1 cellular context compared by ENCODE assay signal in the genomic region with DNA sequence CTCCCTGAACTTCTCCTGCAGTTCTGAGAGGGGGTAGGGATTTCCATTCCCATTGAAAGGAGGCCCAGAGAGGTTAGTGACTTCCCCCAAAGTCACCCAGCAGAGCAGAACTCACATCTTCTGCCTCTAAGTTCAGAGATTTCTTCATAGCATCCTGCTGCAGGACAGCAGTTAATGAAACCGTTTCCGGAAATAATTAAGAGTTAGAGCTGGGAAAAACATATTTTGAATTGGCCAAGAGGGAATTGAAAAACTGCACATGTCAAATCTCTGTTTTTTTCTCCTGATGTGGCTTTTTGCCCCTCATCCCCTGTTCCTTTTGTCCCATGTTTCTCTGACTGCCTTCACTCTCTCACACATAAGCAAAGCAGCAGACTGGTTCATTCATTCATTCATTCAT.
TF ChIP-seq lines count a peak whose summit lies in the region.

No MANE protein-coding gene starts in this region.

TF ChIP-seq in K562, 482 proteins besides CTCF, POLR2A, EP300 and RAD21:
- TF ChIP-seq, protein P1, sequence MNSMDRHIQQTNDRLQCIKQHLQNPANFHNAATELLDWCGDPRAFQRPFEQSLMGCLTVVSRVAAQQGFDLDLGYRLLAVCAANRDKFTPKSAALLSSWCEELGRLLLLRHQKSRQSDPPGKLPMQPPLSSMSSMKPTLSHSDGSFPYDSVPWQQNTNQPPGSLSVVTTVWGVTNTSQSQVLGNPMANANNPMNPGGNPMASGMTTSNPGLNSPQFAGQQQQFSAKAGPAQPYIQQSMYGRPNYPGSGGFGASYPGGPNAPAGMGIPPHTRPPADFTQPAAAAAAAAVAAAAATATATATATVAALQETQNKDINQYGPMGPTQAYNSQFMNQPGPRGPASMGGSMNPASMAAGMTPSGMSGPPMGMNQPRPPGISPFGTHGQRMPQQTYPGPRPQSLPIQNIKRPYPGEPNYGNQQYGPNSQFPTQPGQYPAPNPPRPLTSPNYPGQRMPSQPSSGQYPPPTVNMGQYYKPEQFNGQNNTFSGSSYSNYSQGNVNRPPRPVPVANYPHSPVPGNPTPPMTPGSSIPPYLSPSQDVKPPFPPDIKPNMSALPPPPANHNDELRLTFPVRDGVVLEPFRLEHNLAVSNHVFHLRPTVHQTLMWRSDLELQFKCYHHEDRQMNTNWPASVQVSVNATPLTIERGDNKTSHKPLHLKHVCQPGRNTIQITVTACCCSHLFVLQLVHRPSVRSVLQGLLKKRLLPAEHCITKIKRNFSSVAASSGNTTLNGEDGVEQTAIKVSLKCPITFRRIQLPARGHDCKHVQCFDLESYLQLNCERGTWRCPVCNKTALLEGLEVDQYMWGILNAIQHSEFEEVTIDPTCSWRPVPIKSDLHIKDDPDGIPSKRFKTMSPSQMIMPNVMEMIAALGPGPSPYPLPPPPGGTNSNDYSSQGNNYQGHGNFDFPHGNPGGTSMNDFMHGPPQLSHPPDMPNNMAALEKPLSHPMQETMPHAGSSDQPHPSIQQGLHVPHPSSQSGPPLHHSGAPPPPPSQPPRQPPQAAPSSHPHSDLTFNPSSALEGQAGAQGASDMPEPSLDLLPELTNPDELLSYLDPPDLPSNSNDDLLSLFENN (IDR thresholded peaks at IDR 0.05; ENCODE audit: low read depth in 2 of 2, low read length in 2 of 2) = no peak
- TF ChIP-seq, protein P2, sequence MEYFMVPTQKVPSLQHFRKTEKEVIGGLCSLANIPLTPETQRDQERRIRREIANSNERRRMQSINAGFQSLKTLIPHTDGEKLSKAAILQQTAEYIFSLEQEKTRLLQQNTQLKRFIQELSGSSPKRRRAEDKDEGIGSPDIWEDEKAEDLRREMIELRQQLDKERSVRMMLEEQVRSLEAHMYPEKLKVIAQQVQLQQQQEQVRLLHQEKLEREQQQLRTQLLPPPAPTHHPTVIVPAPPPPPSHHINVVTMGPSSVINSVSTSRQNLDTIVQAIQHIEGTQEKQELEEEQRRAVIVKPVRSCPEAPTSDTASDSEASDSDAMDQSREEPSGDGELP (CRISPR knock-in tag; IDR thresholded peaks at IDR 0.05; ENCODE audit: borderline replicate concordance) = no peak
- TF ChIP-seq MEIS2 (IDR thresholded peaks at IDR 0.05; ENCODE audit: partially characterized antibody) = no peak
- no peak for TF ChIP-seq ZNF384 (IDR thresholded peaks at IDR 0.05; ENCODE audit: low read depth, low read length)
- TF ChIP-seq SMARCE1 (IDR thresholded peaks at IDR 0.05) = no peak
- TF ChIP-seq, protein P3, sequence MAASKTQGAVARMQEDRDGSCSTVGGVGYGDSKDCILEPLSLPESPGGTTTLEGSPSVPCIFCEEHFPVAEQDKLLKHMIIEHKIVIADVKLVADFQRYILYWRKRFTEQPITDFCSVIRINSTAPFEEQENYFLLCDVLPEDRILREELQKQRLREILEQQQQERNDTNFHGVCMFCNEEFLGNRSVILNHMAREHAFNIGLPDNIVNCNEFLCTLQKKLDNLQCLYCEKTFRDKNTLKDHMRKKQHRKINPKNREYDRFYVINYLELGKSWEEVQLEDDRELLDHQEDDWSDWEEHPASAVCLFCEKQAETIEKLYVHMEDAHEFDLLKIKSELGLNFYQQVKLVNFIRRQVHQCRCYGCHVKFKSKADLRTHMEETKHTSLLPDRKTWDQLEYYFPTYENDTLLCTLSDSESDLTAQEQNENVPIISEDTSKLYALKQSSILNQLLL (CRISPR knock-in tag; IDR thresholded peaks at IDR 0.05; ENCODE audit: borderline replicate concordance) = no peak
- no peak for TF ChIP-seq NFXL1 (CRISPR knock-in tag; IDR thresholded peaks at IDR 0.05)
- TF ChIP-seq, protein P4, sequence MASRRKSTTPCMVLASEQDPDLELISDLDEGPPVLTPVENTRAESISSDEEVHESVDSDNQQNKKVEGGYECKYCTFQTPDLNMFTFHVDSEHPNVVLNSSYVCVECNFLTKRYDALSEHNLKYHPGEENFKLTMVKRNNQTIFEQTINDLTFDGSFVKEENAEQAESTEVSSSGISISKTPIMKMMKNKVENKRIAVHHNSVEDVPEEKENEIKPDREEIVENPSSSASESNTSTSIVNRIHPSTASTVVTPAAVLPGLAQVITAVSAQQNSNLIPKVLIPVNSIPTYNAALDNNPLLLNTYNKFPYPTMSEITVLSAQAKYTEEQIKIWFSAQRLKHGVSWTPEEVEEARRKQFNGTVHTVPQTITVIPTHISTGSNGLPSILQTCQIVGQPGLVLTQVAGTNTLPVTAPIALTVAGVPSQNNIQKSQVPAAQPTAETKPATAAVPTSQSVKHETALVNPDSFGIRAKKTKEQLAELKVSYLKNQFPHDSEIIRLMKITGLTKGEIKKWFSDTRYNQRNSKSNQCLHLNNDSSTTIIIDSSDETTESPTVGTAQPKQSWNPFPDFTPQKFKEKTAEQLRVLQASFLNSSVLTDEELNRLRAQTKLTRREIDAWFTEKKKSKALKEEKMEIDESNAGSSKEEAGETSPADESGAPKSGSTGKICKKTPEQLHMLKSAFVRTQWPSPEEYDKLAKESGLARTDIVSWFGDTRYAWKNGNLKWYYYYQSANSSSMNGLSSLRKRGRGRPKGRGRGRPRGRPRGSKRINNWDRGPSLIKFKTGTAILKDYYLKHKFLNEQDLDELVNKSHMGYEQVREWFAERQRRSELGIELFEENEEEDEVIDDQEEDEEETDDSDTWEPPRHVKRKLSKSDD (conservative IDR thresholded peaks at IDR 0.05; ENCODE audit: low read length) = no peak
- peak; percentile 82 for TF ChIP-seq ZNF24 (IDR thresholded peaks at IDR 0.05)
- no peak for TF ChIP-seq E2F3 (CRISPR knock-in tag; IDR thresholded peaks at IDR 0.05)
- no peak for TF ChIP-seq TSC22D4 (tag; IDR thresholded peaks at IDR 0.05)
- no peak for TF ChIP-seq JUN (IDR thresholded peaks at IDR 0.05; ENCODE audit: borderline replicate concordance, low read depth, low read length)
- no peak for TF ChIP-seq JUN (CRISPR knock-in tag; IDR thresholded peaks at IDR 0.05; ENCODE audit: borderline replicate concordance)
- no peak for TF ChIP-seq KHSRP (IDR thresholded peaks at IDR 0.05)
- TF ChIP-seq ZFP36 (IDR thresholded peaks at IDR 0.05; ENCODE audit: low read depth, low read length, partially characterized antibody) = peak; percentile 53
- no peak for TF ChIP-seq NFYB (IDR thresholded peaks at IDR 0.05; ENCODE audit: extremely low read depth, insufficient read length)
- TF ChIP-seq SIX5 (IDR thresholded peaks at IDR 0.05; ENCODE audit: borderline replicate concordance in 1 of 2, insufficient read depth in 1 of 2, low read depth in 1 of 2, low read length in 2 of 2) = no peak
- no peak for TF ChIP-seq POLR2B (IDR thresholded peaks at IDR 0.05; ENCODE audit: low read depth, partially characterized antibody)
